6 cellular contexts compared by ENCODE assay signal in the genomic region with DNA sequence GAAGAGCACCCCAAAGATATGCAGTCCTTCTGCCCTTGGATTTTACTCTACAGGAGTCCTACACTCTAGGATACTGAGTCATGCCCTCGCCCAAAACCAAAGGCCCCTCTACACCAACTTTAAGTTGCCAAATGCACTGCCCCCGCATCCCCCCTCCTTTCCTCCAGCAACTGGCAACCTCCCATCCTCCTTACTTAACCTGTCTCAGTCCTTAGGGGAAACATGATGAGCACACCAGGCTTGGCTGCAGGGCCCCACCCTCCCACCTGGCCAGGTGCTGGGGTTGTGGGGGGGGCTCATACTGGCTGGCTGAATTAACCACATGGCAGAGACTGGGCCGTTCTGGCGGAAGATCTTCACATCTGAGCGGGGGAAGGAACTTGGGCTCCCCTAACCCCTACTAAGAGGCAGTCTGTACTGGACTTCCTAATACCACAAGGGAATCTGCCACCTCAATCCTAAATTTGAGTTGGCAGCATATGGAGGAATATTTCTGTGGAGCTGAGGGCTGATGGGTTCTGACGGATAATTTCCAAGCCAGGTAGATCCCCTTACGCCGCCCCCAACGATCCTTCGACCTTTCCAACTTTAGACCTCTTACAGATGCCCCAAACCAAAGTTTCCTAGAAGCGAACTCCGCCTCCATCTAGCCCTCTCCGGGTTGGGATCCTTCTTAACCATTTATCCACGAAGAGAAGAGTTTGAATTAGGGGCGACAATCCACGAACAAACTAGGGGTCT. TPM values are rescaled to one million over a fixed set of nuclear protein-coding genes. Genes with fewer than 3 reads are reported as not detected.
DNase-seq lines count a peak whose midpoint lies in the region; ATAC-seq and TF ChIP-seq lines count a peak whose summit lies in the region.

No MANE protein-coding gene starts in this region.

- no peak overlapping the region for H3T11ph ChIP-seq in H9 (ENCODE audit: low read length)

- no peak overlapping the region for H2BK15ac ChIP-seq in H9 (ENCODE audit: low read depth, low read length)

- peaks cover 23% of the 10 kb centered on the region for H3K23me2 ChIP-seq in H9 (ENCODE audit: insufficient read length, low read depth, low read length, poor library complexity, severe bottlenecking)

- H4K8ac ChIP-seq in H9 (replicated peaks; ENCODE audit: insufficient read length, low read depth, low read length), result no peak overlapping the region

- no peaks in the 10 kb centered on the region for H4K20me1 ChIP-seq in H9 (ENCODE audit: control insufficient read depth, insufficient read depth, insufficient read length)

- H3K27ac ChIP-seq in H9 (ENCODE audit: insufficient read length, low read depth, low read length) (no peak overlapping the region), SJCRH30 (peak overlapping the region; percentile 90)

- no peak overlapping the region for H2AK5ac ChIP-seq in H9 (ENCODE audit: insufficient read length, low read length)

- no peak overlapping the region for H2BK120ac ChIP-seq in H9 (ENCODE audit: low read depth, low read length, poor library complexity, severe bottlenecking)

- no peak for TF ChIP-seq CTCF in H9 (conservative IDR thresholded peaks at IDR 0.05)

- H2BK20ac ChIP-seq in H9 (ENCODE audit: low read depth, low read length, poor library complexity, severe bottlenecking), result no peak overlapping the region

- H3K14ac ChIP-seq in H9 (ENCODE audit: insufficient read depth, low read length), result peak overlapping the region; percentile 32; the same call in 1 of the 2 replicates

- no peak overlapping the region for H2BK5ac ChIP-seq in H9 (ENCODE audit: insufficient read length, low read length)

- H3K79me1 ChIP-seq in H9 (ENCODE audit: insufficient read depth, low read depth, low read length, poor library complexity, severe bottlenecking), result no peaks in the 10 kb centered on the region

- H3K9me3 ChIP-seq in H9 (ENCODE audit: control insufficient read depth, low read depth, low read length), result no peaks in the 10 kb centered on the region
- H3K9me3 ChIP-seq in SJCRH30 (replicated peaks), result no peaks in the 10 kb centered on the region

- H3K79me2 ChIP-seq in H9 (ENCODE audit: insufficient read depth, low read length), result peaks cover 32% of the 10 kb centered on the region; the same call in 1 of the 2 replicates

- ATAC-seq in HG02885 (IDR thresholded peaks at IDR 0.05; ENCODE audit: poor library complexity, unreplicated experiment), result no peak

- no peak overlapping the region for H4K91ac ChIP-seq in H9 (ENCODE audit: insufficient read length, low read depth, low read length)

- H3K36me3 Mint-ChIP-seq in H9 (ENCODE audit: insufficient read depth in 1 of 3, low read depth in 3 of 3), result peaks cover 8 to 17% (median 17%) of the 10 kb centered on the region in 3 experiments

- H3K56ac ChIP-seq in H9 (ENCODE audit: insufficient read length, low read depth, low read length), result no peak overlapping the region

- no CpG with 5 or more reads among the region's 16 CpGs for WGBS in H9 (ENCODE audit: extremely low coverage, insufficient read length, low lambda C conversion rate)

- H3K4ac ChIP-seq in H9 (ENCODE audit: low read depth, low read length), result no peak overlapping the region

- peaks cover 3% of the 10 kb centered on the region; the same call in 1 of the 2 replicates for H3K36me3 ChIP-seq in SJCRH30

- peak overlapping the region; percentile 91 to 94 for H3K4me3 Mint-ChIP-seq in H9

- no peak overlapping the region for H2BK12ac ChIP-seq in H9 (ENCODE audit: insufficient read length, low read depth, low read length)

- H3K4me2 ChIP-seq in H9 (ENCODE audit: insufficient read depth, insufficient read length, low read length), result peak overlapping the region; percentile 73

- H4K5ac ChIP-seq in H9 (ENCODE audit: insufficient read length, low read depth, low read length), result no peak overlapping the region

- no peaks in the 10 kb centered on the region for H3K27me3 ChIP-seq in H9 (ENCODE audit: insufficient read depth, low read length)
- no peaks in the 10 kb centered on the region for H3K27me3 ChIP-seq in SJCRH30

- H2AFZ ChIP-seq in H9 (ENCODE audit: low read length), result no peak overlapping the region

- H3K4me1 ChIP-seq in H9 (ENCODE audit: insufficient read depth, low read length) (peaks cover 28% of the 10 kb centered on the region), SJCRH30 (peaks cover 40% of the 10 kb centered on the region)

- DNase-seq in H9 (no peak), SJCRH30 (no peak), fibroblast of gingiva (ENCODE audit: low read depth) (peak; percentile 39), T1000 (lab: John Stamatoyannopoulos, UW) (no peak)
- peak; percentile 47 for DNase-seq in stimulated activated CD4-positive, alpha-beta T cell treated with anti-CD3 and anti-CD28 coated beads, Interleukin-2, amount 100 ng/mL, for 4 hours (ENCODE audit: low read depth)

- H3K9ac ChIP-seq in H9 (ENCODE audit: extremely low read depth, insufficient read length, low read length), result peak overlapping the region; percentile 85

- peak overlapping the region; percentile 88 to 98 (median 96) for H3K27ac Mint-ChIP-seq in H9

- H3K4me3 ChIP-seq in SJCRH30, result peak overlapping the region; percentile 94

- H3K4me1 Mint-ChIP-seq in H9, result peaks cover 51 to 54% of the 10 kb centered on the region in 2 experiments

- H3K23ac ChIP-seq in H9 (ENCODE audit: insufficient read length, low read depth, low read length), result no peak overlapping the region

- H3K18ac ChIP-seq in H9 (ENCODE audit: insufficient read length, low read depth, low read length), result peak overlapping the region; percentile 39

- H3K27me3 Mint-ChIP-seq in H9 (ENCODE audit: low read depth), result no peaks in the 10 kb centered on the region

- no peaks in the 10 kb centered on the region for H3K9me3 Mint-ChIP-seq in H9

RNA-seq across cellular contexts. Expression of a gene that starts 1.1 kb away (rescaled TPM):
- 308 and 310 TPM in 2 replicates for total RNA-seq in H9 (2021)
- total RNA-seq in SJCRH30 (2014; rRNA removed; shearing (Covaris generic)), result 276 and 278 TPM in 2 replicates

RNA-seq across cellular contexts. Expression of a gene that starts 9.5 kb away (rescaled TPM):
- 27.3 and 29.0 TPM in 2 replicates for total RNA-seq in H9 (2021)
- 53.4 and 61.3 TPM in 2 replicates for total RNA-seq in SJCRH30 (2014; rRNA removed; shearing (Covaris generic))

RNA-seq across cellular contexts. Expression of a gene that starts 17.0 kb away (rescaled TPM):
- total RNA-seq in H9 (2021), result 129 TPM in 2 replicates
- total RNA-seq in SJCRH30 (2014; rRNA removed; shearing (Covaris generic)), result 56.4 and 61.2 TPM in 2 replicates

RNA-seq across cellular contexts. Expression of a gene that starts 21.8 kb away (rescaled TPM):
- 52.4 and 57.6 TPM in 2 replicates for total RNA-seq in H9 (2021)
- 29.1 and 33.7 TPM in 2 replicates for total RNA-seq in SJCRH30 (2014; rRNA removed; shearing (Covaris generic))

RNA-seq across cellular contexts. Expression of a gene that starts 22.1 kb away (rescaled TPM):
- total RNA-seq in H9 (2021), result 24.4 and 26.2 TPM in 2 replicates
- total RNA-seq in SJCRH30 (2014; rRNA removed; shearing (Covaris generic)), result 8.6 and 9.9 TPM in 2 replicates

Comparison
In these comparisons a context has a peak if more than half of its experiments do, and no peak if none do; other contexts are left out.
1. DNase-seq: peak in fibroblast of gingiva (single experiment) and stimulated activated CD4-positive, alpha-beta T cell treated with anti-CD3 and anti-CD28 coated beads, Interleukin-2, amount 100 ng/mL, for 4 hours (single experiment); none in H9 (single experiment), SJCRH30 (0 of 2) and T1000 (single experiment).